8 cellular contexts compared by ENCODE assay signal in the genomic region with DNA sequence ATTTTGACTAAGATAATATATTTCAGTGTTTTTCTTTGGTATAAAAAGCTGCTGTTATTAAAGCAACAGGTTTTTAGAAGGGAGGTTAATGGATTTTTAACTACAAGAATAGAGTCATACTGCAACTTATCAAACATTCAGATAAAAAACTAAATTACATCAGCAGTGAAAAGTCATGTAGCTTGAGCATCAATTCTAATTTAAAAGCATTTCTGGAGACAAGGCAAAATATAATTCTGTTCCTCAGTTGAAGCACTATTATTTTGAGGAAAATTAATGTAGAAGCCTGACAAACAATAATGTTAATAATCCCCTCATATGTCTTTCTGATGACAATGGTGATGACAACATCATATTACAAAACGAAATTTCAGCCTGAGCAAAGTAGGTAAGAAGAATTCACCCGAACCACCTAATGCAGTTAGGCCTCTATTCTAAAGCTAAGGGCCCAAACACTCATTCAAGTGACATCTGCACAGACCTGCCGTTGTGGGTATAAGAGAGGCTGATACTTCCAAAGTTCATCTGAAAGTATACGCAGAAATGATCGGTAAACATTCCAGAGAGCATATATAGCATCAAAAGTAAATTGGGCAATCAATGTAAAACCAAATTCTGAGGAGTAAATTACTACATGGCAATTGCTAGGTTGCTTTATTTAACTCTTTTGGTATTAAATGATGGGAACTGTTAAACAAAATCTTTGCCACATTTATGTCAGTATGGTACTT.
"Had no signal": no experiment of that assay in that cellular context is flagged by ENCODE, and none has a peak within 500 bp of the region (broad histone marks: within the 10 kb centered on the region; RNA-seq: fewer than 3 reads in every experiment).

No MANE protein-coding gene starts in this region.

- H3K27ac ChIP-seq: HL-60 had no signal

- DNase-seq: H9, HCEC 1CT, IMR-90 had no signal

- ATAC-seq: GM23338, K562 had no signal

- H3K4me3 ChIP-seq: GM23338, K562 had no signal

- FAIRE-seq: H1, H54, K562 had no signal

- H3K4me2 ChIP-seq: GM23338 had no signal

- H2AFZ ChIP-seq: GM23338 had no signal
